9 cellular contexts compared by ENCODE assay signal in genomic region chr1:6141601-6142000, GRCh38. TPM values are rescaled to one million over a fixed set of nuclear protein-coding genes. Genes with fewer than 3 reads are reported as not detected.
DNase-seq lines count a peak whose midpoint lies in the region; ATAC-seq, FAIRE-seq and TF ChIP-seq lines count a peak whose summit lies in the region.
"Had no signal": no experiment of that assay in that cellular context is flagged by ENCODE, and none has a peak within 500 bp of the region (broad histone marks: within the 10 kb centered on the region; RNA-seq: fewer than 3 reads in every experiment).

No MANE protein-coding gene starts in this region.

- no peak for TF ChIP-seq POLR2A in GM12891 (IDR thresholded peaks at IDR 0.05; ENCODE audit: low read depth, low read length)

- ATAC-seq in GM21390 (IDR thresholded peaks at IDR 0.05; ENCODE audit: unreplicated experiment) (no peak), HG03280 (IDR thresholded peaks at IDR 0.05; ENCODE audit: unreplicated experiment) (no peak)

- no peaks in the 10 kb centered on the region for H3K9me3 ChIP-seq in SJCRH30 (replicated peaks)
- H3K9me3 ChIP-seq: SJSA1 had no signal

- H3K4me3 ChIP-seq in SJCRH30: no peak overlapping the region
- H3K4me3 ChIP-seq: SJSA1 had no signal

- no peaks in the 10 kb centered on the region for H3K36me3 ChIP-seq in SJCRH30
- H3K36me3 ChIP-seq: SJSA1 had no signal

- H3K4me1 ChIP-seq in SJCRH30: no peaks in the 10 kb centered on the region
- H3K4me1 ChIP-seq: SJSA1 had no signal

- peak; percentile 12 for DNase-seq in DMS 273 treated with DMSO at 0.1 percent for 48 hours (lab: John Stamatoyannopoulos, UW)
- peak; percentile 63 for DNase-seq in GM12891 (ENCODE audit: insufficient read length, low spot score)
- peak; percentile 51 to 65 for DNase-seq in SJCRH30
- peak; percentile 23 for DNase-seq in iris pigment epithelial cell (ENCODE audit: low read depth)
- no peak for DNase-seq in substantia nigra (lab: John Stamatoyannopoulos, UW)
- DNase-seq in ureter (ENCODE audit: low spot score): no peak

- no peak overlapping the region for H3K27ac ChIP-seq in SJCRH30
- no peak overlapping the region for H3K27ac ChIP-seq in substantia nigra (ENCODE audit: low read depth, low read length, poor library complexity, severe bottlenecking)
- H3K27ac ChIP-seq: SJSA1 had no signal

- H3K27me3 ChIP-seq in SJCRH30: peaks cover 59% of the 10 kb centered on the region
- H3K27me3 ChIP-seq: SJSA1 had no signal

- no peak for FAIRE-seq in GM12891 (lab: Jason Lieb, UNC)

TF ChIP-seq in GM12891, 5 proteins besides CTCF, POLR2A, EP300 and RAD21:
- no peak for TF ChIP-seq POLR2AphosphoS5 (IDR thresholded peaks at IDR 0.05; ENCODE audit: low read depth, low read length)
- no peak for TF ChIP-seq PAX5 (IDR thresholded peaks at IDR 0.05; ENCODE audit: insufficient read depth, low read length, severe bottlenecking)
- no peak for TF ChIP-seq POU2F2 (IDR thresholded peaks at IDR 0.05; ENCODE audit: low read depth, low read length)
- no peak for TF ChIP-seq TAF1 (IDR thresholded peaks at IDR 0.05; ENCODE audit: low read depth, low read length)

RNA-seq across cellular contexts. Expression of gene CHD5, which starts 38.5 kb away (rescaled TPM):
- 0.23 TPM for polyA plus RNA-seq in GM12891 (2012; ENCODE audit: low read depth, missing spikeins)
- 0.05 and 0.06 TPM in 2 replicates for total RNA-seq in SJCRH30 (2014; rRNA removed; shearing (Covaris generic))
- 0.83 TPM for total RNA-seq in ureter

RNA-seq across cellular contexts. Expression of gene RPL22, which starts 57.8 kb away (rescaled TPM):
- 1,657 TPM for polyA plus RNA-seq in GM12891 (2012; ENCODE audit: low read depth, missing spikeins)
- 606 and 680 TPM in 2 replicates for total RNA-seq in SJCRH30 (2014; rRNA removed; shearing (Covaris generic))
- 595 TPM for total RNA-seq in ureter

Comparison
In these comparisons a context has a peak if more than half of its experiments do, and no peak if none do; other contexts are left out.
1. DNase-seq: peak in DMS 273 treated with DMSO at 0.1 percent for 48 hours (single experiment), GM12891 (single experiment), SJCRH30 (2 of 2) and iris pigment epithelial cell (single experiment); none in substantia nigra (0 of 49) and ureter (single experiment).